In genomic region chr3:52197842-52198625, GRCh38 we compare ENCODE assay signal across 1 cellular context.
A peak's percentile ranks its signal among the peaks of the same experiment; 100 is the strongest.
TF ChIP-seq lines count a peak whose summit lies in the region.

ALAS1 (plus strand) TSS chr3:52198160; CDS start chr3:52199242, 1,082 bp downstream.

TF ChIP-seq in H1, 55 proteins besides CTCF, POLR2A, EP300 and RAD21 (continued from another document):
- TF ChIP-seq SIN3A (conservative IDR thresholded peaks at IDR 0.05 in 1 of 2, IDR thresholded peaks at IDR 0.05 in 1 of 2; ENCODE audit: low read depth in 1 of 2, low read length in 2 of 2) = peak; percentile 15 to 49; a peak in 1 of 4 replicates
- no peak for TF ChIP-seq KDM5A (IDR thresholded peaks at IDR 0.05; ENCODE audit: low read length)
- TF ChIP-seq E2F6 (IDR thresholded peaks at IDR 0.05) = peak; percentile 79
- peak; percentile 56 for TF ChIP-seq CHD2 (IDR thresholded peaks at IDR 0.05; ENCODE audit: low read length)
- no peak for TF ChIP-seq ATF3 (IDR thresholded peaks at IDR 0.05; ENCODE audit: insufficient read depth, low read depth, low read length)
- TF ChIP-seq TBP (IDR thresholded peaks at IDR 0.05; ENCODE audit: low read depth, low read length) = peak; percentile 91
- TF ChIP-seq MAFK (IDR thresholded peaks at IDR 0.05; ENCODE audit: low read depth, low read length) = no peak
- TF ChIP-seq TCF12 (IDR thresholded peaks at IDR 0.05; ENCODE audit: low read depth, low read length) = no peak
- TF ChIP-seq SP4 (IDR thresholded peaks at IDR 0.05; ENCODE audit: low read length) = peak; percentile 88
- peak; percentile 63 for TF ChIP-seq KDM4A (IDR thresholded peaks at IDR 0.05; ENCODE audit: low read depth, low read length, severe bottlenecking)
- TF ChIP-seq SP1 (IDR thresholded peaks at IDR 0.05; ENCODE audit: low read depth, low read length) = no peak
- no peak for TF ChIP-seq EGR1 (IDR thresholded peaks at IDR 0.05; ENCODE audit: borderline replicate concordance, low read depth, low read length)
- no peak for TF ChIP-seq RXRA (IDR thresholded peaks at IDR 0.05; ENCODE audit: insufficient read depth, low read depth, low read length)
- no peak for TF ChIP-seq BACH1 (IDR thresholded peaks at IDR 0.05; ENCODE audit: low read length)
- TF ChIP-seq SP2 (IDR thresholded peaks at IDR 0.05; ENCODE audit: low read length) = no peak
- peak; percentile 77; the same call in 1 of the 2 replicates for TF ChIP-seq TAF1 (IDR thresholded peaks at IDR 0.05; ENCODE audit: low read depth, low read length)
- TF ChIP-seq PHF8 (conservative IDR thresholded peaks at IDR 0.05; ENCODE audit: low read depth, low read length) = peak; percentile 79
- TF ChIP-seq BRCA1 (IDR thresholded peaks at IDR 0.05; ENCODE audit: low read depth, low read length) = no peak
- TF ChIP-seq MAX (IDR thresholded peaks at IDR 0.05) = peak; percentile 75
- 0 out of 2 replicates have a peak, but pooled peaks have one; percentile 23 for TF ChIP-seq JUN (IDR thresholded peaks at IDR 0.05; ENCODE audit: low read depth, low read length)
- 0 out of 2 replicates have a peak, but pooled peaks have one; percentile 30 for TF ChIP-seq CREB1 (IDR thresholded peaks at IDR 0.05)
- TF ChIP-seq ASH2L (IDR thresholded peaks at IDR 0.05; ENCODE audit: low read length) = peak; percentile 86
- TF ChIP-seq NANOG (IDR thresholded peaks at IDR 0.05; ENCODE audit: insufficient read depth, low read depth, low read length, poor library complexity, severe bottlenecking) = no peak
- TF ChIP-seq SIRT6 (IDR thresholded peaks at IDR 0.05; ENCODE audit: low read length) = no peak
- no peak for TF ChIP-seq ZNF274 (IDR thresholded peaks at IDR 0.05; ENCODE audit: borderline replicate concordance, extremely low read depth, low read length)
- peak; percentile 85 for TF ChIP-seq POLR2AphosphoS5 (IDR thresholded peaks at IDR 0.05; ENCODE audit: low read depth, low read length)
TF ChIP-seq in H1: peak in this region for 14.
